8 cellular contexts compared by ENCODE assay signal in genomic region chr2:169452080-169452479, GRCh38. TPM values are rescaled to one million over a fixed set of nuclear protein-coding genes. Genes with fewer than 3 reads are reported as not detected.
A peak's percentile ranks its signal among the peaks of the same experiment; 100 is the strongest.
DNase-seq lines count a peak whose midpoint lies in the region; ATAC-seq and TF ChIP-seq lines count a peak whose summit lies in the region.

No MANE protein-coding gene starts in this region.

- intact Hi-C loops in A673 (cut with micrococcal nuclease; ENCODE audit: unreplicated experiment) (loop anchor here (2.0 to 5.0 kb wide), 3 partner anchors 477 to 1360 kb away; no protein-coding TSS in a partner anchor), esophagus squamous epithelium (cut with DNase I) (no loop called here)

- H3K4me1 ChIP-seq in A673 (ENCODE audit: insufficient read depth, low read length, poor library complexity, severe bottlenecking) (no peaks in the 10 kb centered on the region), endodermal cell (ENCODE audit: control insufficient read depth, insufficient read depth, low read length) (no peaks in the 10 kb centered on the region), esophagus squamous epithelium (no peaks in the 10 kb centered on the region)

- BruUV-seq in A673 (replicated peaks; lab: Mats Ljungman, UMichigan) = no TSS peak

- peak; percentile 71 for DNase-seq in A673 (ENCODE audit: low spot score)
- DNase-seq in NCI-H460 (ENCODE audit: extremely low read depth, low read depth) = peak; percentile 56
- no peak for DNase-seq in endodermal cell
- DNase-seq in non-pigmented ciliary epithelial cell (ENCODE audit: low read depth) = peak; percentile 4
- no peak for DNase-seq in T-helper 9 cell
- no peak for DNase-seq in esophagus squamous epithelium (lab: John Stamatoyannopoulos, UW)

- H3K27me3 ChIP-seq in A673 (replicated peaks; ENCODE audit: insufficient read depth, low read depth, low read length, poor library complexity) (no peaks in the 10 kb centered on the region), endodermal cell (ENCODE audit: control insufficient read depth, insufficient read depth, low read length, poor library complexity, severe bottlenecking) (no peaks in the 10 kb centered on the region), esophagus squamous epithelium (no peaks in the 10 kb centered on the region)

- H3K4me3 Mint-ChIP-seq in endodermal cell = no peak overlapping the region

- H3K27ac ChIP-seq in A673 (ENCODE audit: low read depth, low read length, poor library complexity, severe bottlenecking) = no peak overlapping the region
- no peak overlapping the region for H3K27ac ChIP-seq in endodermal cell (ENCODE audit: low read depth, low read length)
- no peak overlapping the region for H3K27ac ChIP-seq in esophagus squamous epithelium

- peaks cover 2% of the 10 kb centered on the region for H3K27me3 Mint-ChIP-seq in endodermal cell (ENCODE audit: insufficient read depth)

- no peaks in the 10 kb centered on the region for H3K4me1 Mint-ChIP-seq in endodermal cell

- H3K9ac ChIP-seq in endodermal cell (ENCODE audit: extremely low read depth, low read length, poor library complexity, severe bottlenecking) = no peak overlapping the region

- H3K9me3 Mint-ChIP-seq in endodermal cell = peaks cover 17% of the 10 kb centered on the region

- H3K27ac Mint-ChIP-seq in endodermal cell = no peak overlapping the region

- H3K36me3 ChIP-seq in A673 (ENCODE audit: insufficient read depth, low read length, poor library complexity, severe bottlenecking) (no peaks in the 10 kb centered on the region), endodermal cell (ENCODE audit: control insufficient read depth, insufficient read depth, low read length) (no peaks in the 10 kb centered on the region), esophagus squamous epithelium (no peaks in the 10 kb centered on the region)

- TF ChIP-seq CTCF in A673 (conservative IDR thresholded peaks at IDR 0.05; ENCODE audit: low read depth, low read length) = peak; percentile 65
- peak; percentile 75 for TF ChIP-seq CTCF in endodermal cell (conservative IDR thresholded peaks at IDR 0.05)
- peak in 3 of 6 experiments; percentile 11 to 49 (median 35) for TF ChIP-seq CTCF in esophagus squamous epithelium (IDR thresholded peaks at IDR 0.05)

- POLR2A ChIA-PET in A673 (lab: Charles Lee; ENCODE audit: low non-redundant PET) = interaction anchor here (0.6 kb wide), 1 partner anchor 324 kb away, joined by 9 read pairs; no protein-coding TSS in a partner anchor

- CTCF ChIA-PET in A673 (lab: Charles Lee) = interaction anchor here (0.6 to 1.1 kb wide), 14 partner anchors 9 to 1521 kb away, joined by 3 to 12 read pairs (median 4); no protein-coding TSS in a partner anchor

- H3K4me3 ChIP-seq in A673 (ENCODE audit: low read depth, low read length, poor library complexity, severe bottlenecking) (no peak overlapping the region), endodermal cell (ENCODE audit: low read length) (no peak overlapping the region), esophagus squamous epithelium (no peak overlapping the region)

- H3K36me3 Mint-ChIP-seq in endodermal cell (ENCODE audit: low read depth) = peaks cover 3% of the 10 kb centered on the region

- no peak for TF ChIP-seq POLR2A in esophagus squamous epithelium (IDR thresholded peaks at IDR 0.05)

- H3K9me3 ChIP-seq in A673 (ENCODE audit: low read depth, low read length, poor library complexity, severe bottlenecking) = no peaks in the 10 kb centered on the region
- no peaks in the 10 kb centered on the region for H3K9me3 ChIP-seq in endodermal cell (ENCODE audit: control insufficient read depth, low read length)
- H3K9me3 ChIP-seq in esophagus squamous epithelium = no peaks in the 10 kb centered on the region

- peak; percentile 60 for ATAC-seq in GM19395 (IDR thresholded peaks at IDR 0.05; ENCODE audit: unreplicated experiment)
- ATAC-seq in GM21619 (IDR thresholded peaks at IDR 0.05; ENCODE audit: unreplicated experiment) = no peak

RNA-seq across cellular contexts. Expression of gene BBS5, which starts 27.2 kb away (rescaled TPM):
- total RNA-seq in A673 (2021) (11.5 TPM in 2 replicates), endodermal cell (1 to 10 TPM; 3.2 to 6.5 TPM), esophagus squamous epithelium (1 to 10 TPM; 1.4 to 7.1 (median 2.6) TPM)
- 5.4 and 6.2 TPM in 2 replicates for total RNA-seq in NCI-H460 (2014; rRNA removed; shearing (Covaris generic))
- 4.4 and 7.0 TPM in 2 replicates for polyA plus RNA-seq in NCI-H460 (2014; cell fraction: nucleus; rRNA removed)
- polyA plus RNA-seq in endodermal cell (2013, experiment 1 of 2) = 6.7 TPM
- 8.1 TPM for polyA plus RNA-seq in endodermal cell (2013, experiment 2 of 2)

RNA-seq across cellular contexts. Expression of gene KLHL41, which starts 57.4 kb away (rescaled TPM):
- total RNA-seq in A673 (2021) = 0.34 and 0.63 TPM in 2 replicates
- total RNA-seq in NCI-H460 (2014; rRNA removed; shearing (Covaris generic)) = not detected in 2 replicates
- polyA plus RNA-seq in NCI-H460 (2014; cell fraction: nucleus; rRNA removed) = 0.13 TPM in 1 of 2 replicates, not detected in the other
- total RNA-seq in endodermal cell = not detected
- 0.39 TPM for polyA plus RNA-seq in endodermal cell (2013, experiment 1 of 2)
- 0.29 TPM for polyA plus RNA-seq in endodermal cell (2013, experiment 2 of 2)
- total RNA-seq in esophagus squamous epithelium = under 1 TPM in 2 of 4 donors, not detected in 2; 0.40 to 0.76 TPM

Comparison
In these comparisons a context has a peak if more than half of its experiments do, and no peak if none do; other contexts are left out.
1. DNase-seq: peak in A673 (single experiment), NCI-H460 (single experiment) and non-pigmented ciliary epithelial cell (single experiment); none in endodermal cell (single experiment), T-helper 9 cell (single experiment) and esophagus squamous epithelium (single experiment).